In genomic region chr16:2752850-2753522, GRCh38 we compare ENCODE assay signal across 8 cellular contexts. TPM values are rescaled to one million over a fixed set of nuclear protein-coding genes. Genes with fewer than 3 reads are reported as not detected.
DNase-seq lines count a peak whose midpoint lies in the region; ATAC-seq and TF ChIP-seq lines count a peak whose summit lies in the region.

No MANE protein-coding gene starts in this region.

- peaks cover 49% of the 10 kb centered on the region for H3K4me1 Mint-ChIP-seq in activated T-cell treated with anti-CD3 and anti-CD28 coated beads, Interleukin-2, amount 50 U/mL, for 4 hours (ENCODE audit: low read depth)
- H3K4me1 Mint-ChIP-seq in nephron: peaks cover 62% of the 10 kb centered on the region

- peak overlapping the region; percentile 95 for H3K4me3 Mint-ChIP-seq in activated T-cell treated with anti-CD3 and anti-CD28 coated beads, Interleukin-2, amount 50 U/mL, for 4 hours
- H3K4me3 Mint-ChIP-seq in nephron: peak overlapping the region; percentile 90 to 97 (median 92)

- H3K27ac ChIP-seq in thoracic aorta: peak overlapping the region; percentile 93 to 98

- no peaks in the 10 kb centered on the region for H3K27me3 Mint-ChIP-seq in activated T-cell treated with anti-CD3 and anti-CD28 coated beads, Interleukin-2, amount 50 U/mL, for 4 hours (ENCODE audit: low read depth)
- H3K27me3 Mint-ChIP-seq in nephron (ENCODE audit: low read depth): no peaks in the 10 kb centered on the region

- H3K4me3 ChIP-seq in thoracic aorta: peak overlapping the region; percentile 82

- H3K4me1 ChIP-seq in thoracic aorta (ENCODE audit: control insufficient read depth in 1 of 2, low read depth in 2 of 2): peaks cover 33 to 43% of the 10 kb centered on the region in 2 donors

- peak overlapping the region; percentile 94 to 100 (median 100) for H3K27ac Mint-ChIP-seq in nephron

- peaks cover 6% of the 10 kb centered on the region for H3K9me3 Mint-ChIP-seq in activated T-cell treated with anti-CD3 and anti-CD28 coated beads, Interleukin-2, amount 50 U/mL, for 4 hours
- no peaks in the 10 kb centered on the region for H3K9me3 Mint-ChIP-seq in nephron

- ATAC-seq in GM19351 (IDR thresholded peaks at IDR 0.05; ENCODE audit: unreplicated experiment) (peak; percentile 39), HG03442 (IDR thresholded peaks at IDR 0.05; ENCODE audit: unreplicated experiment) (peak; percentile 34), thoracic aorta (ENCODE audit: insufficient number of reproducible peaks, low FRiP score, low read depth) (peak; percentile 83)
- peak; percentile 51 to 52 for ATAC-seq in activated T-cell treated with anti-CD3 and anti-CD28 coated beads, Interleukin-2, amount 50 U/mL, for 4 hours

- peaks cover 43% of the 10 kb centered on the region for H3K36me3 Mint-ChIP-seq in activated T-cell treated with anti-CD3 and anti-CD28 coated beads, Interleukin-2, amount 50 U/mL, for 4 hours (ENCODE audit: insufficient read depth)
- peaks cover 43% of the 10 kb centered on the region for H3K36me3 Mint-ChIP-seq in nephron (ENCODE audit: low read depth)

- no peaks in the 10 kb centered on the region for H3K27me3 ChIP-seq in thoracic aorta (replicated peaks; ENCODE audit: insufficient read depth)

- H3K9me3 ChIP-seq in thoracic aorta: no peaks in the 10 kb centered on the region

- TF ChIP-seq CTCF in nephron (IDR thresholded peaks at IDR 0.05; ENCODE audit: unreplicated experiment in 3 of 3) (no peak), thoracic aorta (IDR thresholded peaks at IDR 0.05) (no peak)

- peaks cover 12% of the 10 kb centered on the region for H3K36me3 ChIP-seq in thoracic aorta

- peak; percentile 66 for DNase-seq in CMK (ENCODE audit: low read depth)
- peak; percentile 80 for DNase-seq in NCI-H748 (lab: John Stamatoyannopoulos, UW; ENCODE audit: unreplicated experiment)
- DNase-seq in activated T-cell treated with anti-CD3 and anti-CD28 coated beads, Interleukin-2, amount 50 U/mL, for 4 hours: no peak
- peak; percentile 69 for DNase-seq in fibroblast of the conjunctiva (ENCODE audit: low read depth)
- no peak for DNase-seq in thoracic aorta (ENCODE audit: low spot score)

RNA-seq across cellular contexts. Expression of gene SRRM2, which starts 0.5 kb away (rescaled TPM):
- total RNA-seq in activated T-cell treated with anti-CD3 and anti-CD28 coated beads, Interleukin-2, amount 50 U/mL, for 4 hours: 100 to 1,000 TPM; 537 to 551 (median 548) TPM
- total RNA-seq in thoracic aorta: 100 to 1,000 TPM; 476 to 541 TPM

RNA-seq across cellular contexts. Expression of gene ELOB, which starts 24.1 kb away (rescaled TPM):
- total RNA-seq in activated T-cell treated with anti-CD3 and anti-CD28 coated beads, Interleukin-2, amount 50 U/mL, for 4 hours: 100 to 1,000 TPM; 223 to 320 (median 298) TPM
- total RNA-seq in thoracic aorta: 100 to 1,000 TPM; 269 to 518 TPM

RNA-seq across cellular contexts. Expression of gene PRSS27, which starts 33.0 kb away (rescaled TPM):
- 1 to 10 TPM in 1 of 3 donors, under 1 TPM in 2; 0.76 to 1.2 (median 0.84) TPM for total RNA-seq in activated T-cell treated with anti-CD3 and anti-CD28 coated beads, Interleukin-2, amount 50 U/mL, for 4 hours
- 1 to 10 TPM; 4.4 to 8.7 TPM for total RNA-seq in thoracic aorta

RNA-seq across cellular contexts. Expression of gene PRSS33, which starts 34.4 kb away (rescaled TPM):
- under 1 TPM in 2 of 3 donors, not detected in 1; 0.13 to 0.32 TPM for total RNA-seq in activated T-cell treated with anti-CD3 and anti-CD28 coated beads, Interleukin-2, amount 50 U/mL, for 4 hours
- not detected for total RNA-seq in thoracic aorta

RNA-seq across cellular contexts. Expression of gene PRSS41, which starts 45.3 kb away (rescaled TPM):
- total RNA-seq in activated T-cell treated with anti-CD3 and anti-CD28 coated beads, Interleukin-2, amount 50 U/mL, for 4 hours: not detected
- not detected for total RNA-seq in thoracic aorta

Comparison
In these comparisons a context has a peak if more than half of its experiments do, and no peak if none do; other contexts are left out.
1. DNase-seq: peak in CMK (single experiment), NCI-H748 (single experiment) and fibroblast of the conjunctiva (single experiment); none in activated T-cell treated with anti-CD3 and anti-CD28 coated beads, Interleukin-2, amount 50 U/mL, for 4 hours (single experiment) and thoracic aorta (single experiment).
2. Peak in every context shown above with its lines, with median percentiles within 50 percentile points of each other: ATAC-seq.